ENCODE assay signal across 11 cellular contexts in the genomic region with DNA sequence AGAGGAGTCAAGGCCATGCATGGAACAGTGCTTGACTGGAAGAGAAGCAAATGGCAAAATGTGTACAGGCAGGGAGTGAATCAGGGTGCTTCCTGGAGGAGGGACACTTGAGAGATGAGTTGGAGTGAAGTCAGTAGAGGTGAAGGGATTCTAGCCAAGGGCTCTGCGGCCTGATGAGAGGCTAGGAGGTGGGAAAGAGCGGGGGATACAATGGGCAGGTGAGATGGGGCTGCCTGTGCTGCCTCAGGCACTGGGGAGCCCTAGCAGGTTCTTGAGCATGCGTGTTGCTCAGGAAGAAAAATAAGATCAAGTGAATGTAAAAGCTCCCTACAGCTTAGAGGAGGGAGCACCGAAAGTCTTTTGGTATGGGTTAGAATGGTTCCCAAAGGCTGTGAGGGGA. TPM values are rescaled to one million over a fixed set of nuclear protein-coding genes. Genes with fewer than 3 reads are reported as not detected.
DNase-seq lines count a peak whose midpoint lies in the region; ATAC-seq and TF ChIP-seq lines count a peak whose summit lies in the region.
"Had no signal": no experiment of that assay in that cellular context is flagged by ENCODE, and none has a peak within 500 bp of the region (broad histone marks: within the 10 kb centered on the region; RNA-seq: fewer than 3 reads in every experiment).

No MANE protein-coding gene starts in this region.

- H3K36me3 ChIP-seq in left ventricle myocardium inferior (no peaks in the 10 kb centered on the region), fibroblast of lung (ENCODE audit: control insufficient read depth, insufficient read depth, low read length) (peaks cover 2% of the 10 kb centered on the region)
- H3K36me3 ChIP-seq in effector memory CD4-positive, alpha-beta T cell (ENCODE audit: control insufficient read depth, insufficient read depth, low read length), result no peaks in the 10 kb centered on the region

- H2AFZ ChIP-seq in fibroblast of lung (ENCODE audit: low read length), result no peak overlapping the region

- DNase-seq in left ventricle myocardium inferior, result no peak
- no peak for DNase-seq in Right ventricle myocardium inferior (ENCODE audit: missing footprints)
- DNase-seq in fibroblast of lung (ENCODE audit: low read depth in 2 of 2), result no peak
- no peak for DNase-seq in progenitor cell of endocrine pancreas (ENCODE audit: low spot score, unreplicated experiment)
- DNase-seq in effector memory CD4-positive, alpha-beta T cell, result no peak
- no peak for DNase-seq in NOMO-1 treated with dmso at 0.1 percent for 144 hours (lab: John Stamatoyannopoulos, UW; ENCODE audit: unreplicated experiment)
- no peak for DNase-seq in SIG-M5 (lab: John Stamatoyannopoulos, UW)
- DNase-seq: activated gamma-delta T cell treated with Interleukin-2 at 50 U/mL for 16 hours, T-helper 2 cell, testis had no signal

- H3K4me3 ChIP-seq in left ventricle myocardium inferior, result no peak overlapping the region
- no peak overlapping the region for H3K4me3 ChIP-seq in fibroblast of lung (replicated peaks in 1 of 4; ENCODE audit: control extremely low read depth in 1 of 4, insufficient read depth in 1 of 4, low read depth in 3 of 4, low read length in 4 of 4)
- no peak overlapping the region for H3K4me3 ChIP-seq in effector memory CD4-positive, alpha-beta T cell (ENCODE audit: insufficient read depth, low read depth, low read length, poor library complexity, severe bottlenecking)
- H3K4me3 ChIP-seq: testis had no signal

- H3K4me1 ChIP-seq in left ventricle myocardium inferior (peaks cover 95% of the 10 kb centered on the region), fibroblast of lung (ENCODE audit: control insufficient read depth, extremely low read depth, insufficient read depth, low read length) (peaks cover 63% of the 10 kb centered on the region)
- H3K4me1 ChIP-seq in effector memory CD4-positive, alpha-beta T cell (ENCODE audit: control insufficient read depth, insufficient read depth, low read length, poor library complexity, severe bottlenecking), result peaks cover 2% of the 10 kb centered on the region

- H3K27me3 Mint-ChIP-seq in progenitor cell of endocrine pancreas, result no peaks in the 10 kb centered on the region

- no peak overlapping the region for H3K4me2 ChIP-seq in fibroblast of lung (ENCODE audit: extremely low read depth, insufficient read depth, low read length)

- no peaks in the 10 kb centered on the region for H3K27me3 ChIP-seq in left ventricle myocardium inferior (ENCODE audit: low read depth)
- H3K27me3 ChIP-seq in fibroblast of lung (ENCODE audit: control insufficient read depth, insufficient read depth, low read length), result no peaks in the 10 kb centered on the region
- H3K27me3 ChIP-seq in effector memory CD4-positive, alpha-beta T cell (replicated peaks; ENCODE audit: control insufficient read depth, insufficient read depth, low read length, poor library complexity, severe bottlenecking), result no peaks in the 10 kb centered on the region
- H3K27me3 ChIP-seq: testis had no signal

- H3K27ac Mint-ChIP-seq in progenitor cell of endocrine pancreas, result peak overlapping the region; percentile 6

- H3K27ac ChIP-seq in left ventricle myocardium inferior (replicated peaks), result peak overlapping the region; percentile 96
- H3K27ac ChIP-seq in fibroblast of lung (ENCODE audit: insufficient read depth, low read length), result peak overlapping the region; percentile 81
- no peak overlapping the region for H3K27ac ChIP-seq in effector memory CD4-positive, alpha-beta T cell (ENCODE audit: insufficient read depth, low read length, poor library complexity, severe bottlenecking)

- peaks cover 73% of the 10 kb centered on the region for H3K79me2 ChIP-seq in fibroblast of lung (ENCODE audit: control insufficient read depth, insufficient read depth, low read length)

- no peak for ATAC-seq in Right ventricle myocardium inferior
- no peak for ATAC-seq in GM21737 (IDR thresholded peaks at IDR 0.05; ENCODE audit: unreplicated experiment)

- no peak overlapping the region for H3K9ac ChIP-seq in fibroblast of lung (ENCODE audit: insufficient read depth, low read length)

- H3K4me1 Mint-ChIP-seq in progenitor cell of endocrine pancreas (ENCODE audit: low read depth), result peaks cover 26% of the 10 kb centered on the region

- no peaks in the 10 kb centered on the region for H3K36me3 Mint-ChIP-seq in progenitor cell of endocrine pancreas (ENCODE audit: insufficient read depth)

- H3K9me3 ChIP-seq in left ventricle myocardium inferior (replicated peaks) (no peaks in the 10 kb centered on the region), fibroblast of lung (ENCODE audit: control insufficient read depth, insufficient read depth, low read depth, low read length) (no peaks in the 10 kb centered on the region)
- H3K9me3 ChIP-seq in effector memory CD4-positive, alpha-beta T cell (ENCODE audit: control insufficient read depth, low read length), result no peaks in the 10 kb centered on the region
- H3K9me3 ChIP-seq: testis had no signal

- intact Hi-C loops in left ventricle myocardium inferior (cut with micrococcal nuclease), result loop anchor here (10.0 kb wide), 1 partner anchor 48 kb away; no protein-coding TSS in a partner anchor
- intact Hi-C loops in Right ventricle myocardium inferior (cut with DNase I), result no loop called here

- TF ChIP-seq CTCF in left ventricle myocardium inferior (IDR thresholded peaks at IDR 0.05; ENCODE audit: borderline replicate concordance), result no peak
- TF ChIP-seq CTCF in fibroblast of lung (conservative IDR thresholded peaks at IDR 0.05 in 1 of 2, IDR thresholded peaks at IDR 0.05 in 1 of 2; ENCODE audit: low read depth in 1 of 2, low read length in 2 of 2), result no peak
- no peak for TF ChIP-seq CTCF in progenitor cell of endocrine pancreas (IDR thresholded peaks at IDR 0.05; ENCODE audit: unreplicated experiment)

- H4K20me1 ChIP-seq in fibroblast of lung (ENCODE audit: control insufficient read depth, extremely low read depth, insufficient read depth, low read length), result no peaks in the 10 kb centered on the region

- no peaks in the 10 kb centered on the region for H3K9me3 Mint-ChIP-seq in progenitor cell of endocrine pancreas (ENCODE audit: low read depth)

- H3K4me3 Mint-ChIP-seq in progenitor cell of endocrine pancreas (ENCODE audit: low read depth), result no peak overlapping the region

RNA-seq across cellular contexts. Expression of gene ERGIC1, which starts 22.3 kb away (rescaled TPM):
- total RNA-seq in left ventricle myocardium inferior (79.4 TPM), Right ventricle myocardium inferior (74.8 TPM), fibroblast of lung (70.9 and 113 TPM in 2 replicates), progenitor cell of endocrine pancreas (150 and 158 TPM in 2 replicates)
- polyA plus RNA-seq in fibroblast of lung, result 168 and 171 TPM in 2 replicates
- 173 and 195 TPM in 2 replicates for polyA plus RNA-seq in fibroblast of lung (2012)
- 269 and 362 TPM in 2 replicates for polyA minus RNA-seq in fibroblast of lung (ENCODE audit: low replicate concordance)
